24 cellular contexts compared by ENCODE assay signal in genomic region chr3:14130230-14130629, GRCh38. TPM values are rescaled to one million over a fixed set of nuclear protein-coding genes. Genes with fewer than 3 reads are reported as not detected.
A peak's percentile ranks its signal among the peaks of the same experiment; 100 is the strongest.
DNase-seq lines count a peak whose midpoint lies in the region; ATAC-seq, FAIRE-seq and TF ChIP-seq lines count a peak whose summit lies in the region.
"Had no signal": no experiment of that assay in that cellular context is flagged by ENCODE, and none has a peak within 500 bp of the region (broad histone marks: within the 10 kb centered on the region; RNA-seq: fewer than 3 reads in every experiment).

No MANE protein-coding gene starts in this region.

- DNase-seq in activated effector memory CD4-positive, alpha-beta T cell treated with anti-CD3 and anti-CD28 coated beads, Interleukin-2, amount 50 U/mL, for 16 hours, result peak; percentile 27
- DNase-seq in activated effector memory CD4-positive, alpha-beta T cell treated with Interleukin-2 at 50 U/mL for 16 hours, result no peak
- DNase-seq in K562 (ENCODE audit: extremely low read depth in 1 of 4, low spot score in 3 of 4) (no peak), memory B cell (ENCODE audit: low spot score in 2 of 2) (no peak), NCI-H2029 treated with DMSO at 0.1 percent for 48 hours (lab: John Stamatoyannopoulos, UW) (no peak), transverse colon (no peak), posterior cingulate gyrus (no peak)
- DNase-seq: BE2C, DMS53, GOT3, NCI-H1092, NCI-H1436 treated with DMSO at 0.1 percent for 48 hours, NCI-H1930, NCI-H226, NCI-H510A treated with DMSO at 0.1 percent for 48 hours, NCI-H748 treated with DMSO at 0.1 percent for 48 hours, PC-9, RPMI8226, SHP77 treated with DMSO at 0.1 percent for 48 hours had no signal

- H3K9me3 Mint-ChIP-seq in memory B cell, result no peaks in the 10 kb centered on the region

- BruUV-seq in K562 (replicated peaks; lab: Mats Ljungman, UMichigan), result no TSS peak

- 97% methylated on average over 4 of the region's 4 CpGs for WGBS in K562 (ENCODE audit: insufficient coverage, low coverage, missing lambda C conversion rate)
- WGBS in transverse colon (ENCODE audit: low coverage in 1 of 2), 2 donors, result 95% methylated on average over 4 of the region's 4 CpGs; no CpG with 5 or more reads in 1 of the 2 donors

- H3K9me3 ChIP-seq in HEK293 (ENCODE audit: control insufficient read depth, insufficient read depth, low read depth, low read length), result no peaks in the 10 kb centered on the region
- no peaks in the 10 kb centered on the region for H3K9me3 ChIP-seq in K562 (replicated peaks; ENCODE audit: control insufficient read depth, insufficient read depth, low read depth, low read length)
- H3K9me3 ChIP-seq in transverse colon, result no peaks in the 10 kb centered on the region
- H3K9me3 ChIP-seq: A549, BE2C had no signal

- H3K4me3 ChIP-seq in HEK293 (ENCODE audit: low read depth, low read length), result no peak overlapping the region
- no peak overlapping the region for H3K4me3 ChIP-seq in K562
- no peak overlapping the region for H3K4me3 ChIP-seq in transverse colon
- H3K4me3 ChIP-seq: A549, PC-9 had no signal

- no peak for TF ChIP-seq POLR2A in K562 (conservative IDR thresholded peaks at IDR 0.05)
- no peak for TF ChIP-seq POLR2A in transverse colon (IDR thresholded peaks at IDR 0.05)

- peaks cover 4% of the 10 kb centered on the region; the same call in 1 of the 2 replicates for H3K4me1 ChIP-seq in HEK293 (ENCODE audit: control insufficient read depth, insufficient read depth, low read length)
- H3K4me1 ChIP-seq in K562 (replicated peaks in 1 of 2; ENCODE audit: control insufficient read depth in 2 of 2, insufficient read depth in 2 of 2, low read length in 2 of 2), result peaks cover 13 to 17% of the 10 kb centered on the region in 2 experiments
- peaks cover 11 to 31% (median 25%) of the 10 kb centered on the region in 4 donors for H3K4me1 ChIP-seq in transverse colon
- H3K4me1 ChIP-seq: BE2C had no signal

- peaks cover 38% of the 10 kb centered on the region for H3K79me2 ChIP-seq in K562 (ENCODE audit: control insufficient read depth, insufficient read depth, low read length)

- no peak overlapping the region for H3K4me2 ChIP-seq in K562 (ENCODE audit: insufficient read depth, low read length)
- H3K4me2 ChIP-seq: A549, PC-9 had no signal

- in situ Hi-C loops in K562 (cut with MboI) (no loop called here), transverse colon (cut with MboI; ENCODE audit: low pct_ligation_motif_present in 1 of 4, low pct_unique_long_range_greater_than_20kb in 1 of 4, low sequenced_read_pairs in 3 of 4) (no loop called here)

- ATAC-seq in K562 (no peak), memory B cell (ENCODE audit: low read depth) (no peak)
- ATAC-seq: A549, HCT116 had no signal

- no peaks in the 10 kb centered on the region for H3K27me3 ChIP-seq in K562 (ENCODE audit: control insufficient read depth in 2 of 2, insufficient read depth in 2 of 2, low read length in 2 of 2)
- no peaks in the 10 kb centered on the region for H3K27me3 ChIP-seq in transverse colon
- H3K27me3 ChIP-seq: BE2C had no signal

- no peak for TF ChIP-seq EP300 in K562 (IDR thresholded peaks at IDR 0.05; ENCODE audit: low read length)
- no peak for TF ChIP-seq EP300 in transverse colon (IDR thresholded peaks at IDR 0.05; ENCODE audit: low read depth)

- POLR2A ChIA-PET in HEK293 (lab: Yijun Ruan, JAX), result no interaction called here
- POLR2A ChIA-PET in K562 (lab: Yijun Ruan, JAX), result interaction anchor here (1.0 to 2.1 kb wide), 2 partner anchors 10 to 15 kb away, joined by 3 to 6 read pairs; no protein-coding TSS in a partner anchor

- H3K36me3 Mint-ChIP-seq in memory B cell, result peaks cover 38% of the 10 kb centered on the region

- TF ChIP-seq CTCF in HEK293 (tag by site-specific recombination; IDR thresholded peaks at IDR 0.05) (no peak), K562 (IDR thresholded peaks at IDR 0.05 in 2 of 3, conservative IDR thresholded peaks at IDR 0.05 in 1 of 3; ENCODE audit: insufficient read depth in 2 of 3, low read depth in 1 of 3, low read length in 3 of 3) (no peak), transverse colon (IDR thresholded peaks at IDR 0.05) (no peak)

- peaks cover 30% of the 10 kb centered on the region for H3K4me1 Mint-ChIP-seq in memory B cell

- H3K36me3 ChIP-seq in HEK293 (ENCODE audit: control insufficient read depth in 2 of 2, insufficient read depth in 1 of 2, low read length in 2 of 2), result peaks cover 26 to 87% of the 10 kb centered on the region in 2 experiments
- H3K36me3 ChIP-seq in K562 (ENCODE audit: control insufficient read depth, insufficient read depth, low read length), result peaks cover 87% of the 10 kb centered on the region
- H3K36me3 ChIP-seq in transverse colon, result peaks cover 0 to 59% (median 18%) of the 10 kb centered on the region in 4 donors

- H3K27ac ChIP-seq in HEK293 (ENCODE audit: extremely low read depth, low read depth, low read length) (no peak overlapping the region), K562 (ENCODE audit: extremely low read depth, low read depth, low read length) (no peak overlapping the region), transverse colon (no peak overlapping the region)
- H3K27ac ChIP-seq: A549, PC-9 had no signal

- peaks cover 5% of the 10 kb centered on the region for H3K9me1 ChIP-seq in K562 (ENCODE audit: control insufficient read depth, insufficient read depth, low read length)

- peak overlapping the region; percentile 15 for H3K27ac Mint-ChIP-seq in memory B cell

- no peak for TF ChIP-seq RAD21 in K562 (CRISPR knock-in tag; conservative IDR thresholded peaks at IDR 0.05 in 1 of 2, IDR thresholded peaks at IDR 0.05 in 1 of 2)

- CTCF ChIA-PET in HEK293 (lab: Yijun Ruan, JAX), result no interaction called here
- CTCF ChIA-PET in K562 (lab: Yijun Ruan, JAX; ENCODE audit: low intra/inter-chr PET ratio), result no interaction called here

- peaks cover 10% of the 10 kb centered on the region for H4K20me1 ChIP-seq in K562 (replicated peaks; ENCODE audit: control insufficient read depth, insufficient read depth, low read length)

- H3K9ac ChIP-seq in K562 (ENCODE audit: insufficient read depth in 1 of 2, low read depth in 2 of 2, low read length in 2 of 2), result no peak overlapping the region

- H2AFZ ChIP-seq in K562 (ENCODE audit: low read depth, low read length), result no peak overlapping the region
- H2AFZ ChIP-seq: PC-9 had no signal

- intact Hi-C loops in K562 (cut with micrococcal nuclease), result no loop called here
- intact Hi-C loops in transverse colon (cut with DNase I; ENCODE audit: low total_unique reads), result no loop called here
- intact Hi-C loops in posterior cingulate gyrus (cut with DNase I), result no loop called here

- H3K4me3 Mint-ChIP-seq in memory B cell, result no peak overlapping the region

- no peak for FAIRE-seq in K562 (lab: Jason Lieb, UNC)
- FAIRE-seq: A549, D721Med, GM19239 had no signal

- no peaks in the 10 kb centered on the region for H3K27me3 Mint-ChIP-seq in memory B cell

RNA-seq across cellular contexts. Expression of gene TMEM43, which starts 5.4 kb away (rescaled TPM):
- total RNA-seq in K562 (2011; cell fraction: chromatin; rRNA removed; ENCODE audit: low replicate concordance), result 45.4 and 56.1 TPM in 2 replicates
- 65.7 and 72.4 TPM in 2 replicates for total RNA-seq in K562 (2011; cell fraction: nucleolus; rRNA removed)
- total RNA-seq in K562 (2011; cell fraction: nucleoplasm; rRNA removed), result 57.3 and 58.4 TPM in 2 replicates
- 35.0 and 49.2 TPM in 2 replicates for total RNA-seq in K562 (2014; rRNA removed)
- 32.9 and 35.7 TPM in 2 replicates for total RNA-seq in K562 (2014; rRNA removed; fragmentation: Illumina TruSeq; extraction: Trizol)
- total RNA-seq in K562 (2015; rRNA removed; fragmentation: Illumina TruSeq; extraction: Trizol), result 41.1 and 42.9 TPM in 2 replicates
- 38.9 and 39.7 TPM in 2 replicates for total RNA-seq in K562 (2021)
- 41.9 and 50.8 TPM in 2 replicates for polyA plus RNA-seq in K562 (2011; rRNA removed)
- 46.0 and 54.1 TPM in 2 replicates for polyA plus RNA-seq in K562 (2011; cell fraction: cytosol; rRNA removed)
- 73.1 and 80.6 TPM in 2 replicates for polyA plus RNA-seq in K562 (2011; cell fraction: nucleus; rRNA removed)
- polyA plus RNA-seq in K562 (2012), result 32.9 and 33.9 TPM in 2 replicates
- 41.5 and 46.1 TPM in 2 replicates for polyA plus RNA-seq in K562 (2014; fragmentation: Illumina TruSeq; extraction: Trizol)
- polyA plus RNA-seq in K562 (2014; fragmentation: Nextera tagmentation; extraction: Ambion mirVana), result 10 to 100 TPM; 16.7 to 29.4 TPM
- polyA plus RNA-seq in K562 (2014; rRNA removed), result 32.7 and 37.5 TPM in 2 replicates
- polyA minus RNA-seq in K562 (2011; rRNA and poly(A)+ RNA removed), result 32.4 and 38.1 TPM in 2 replicates
- 21.2 TPM in 2 replicates for polyA minus RNA-seq in K562 (2011; cell fraction: cytosol; rRNA and poly(A)+ RNA removed)
- 17.1 and 22.2 TPM in 2 replicates for polyA minus RNA-seq in K562 (2011; cell fraction: nucleus; rRNA and poly(A)+ RNA removed)
- total RNA-seq in transverse colon, result 100 to 1,000 TPM in 1 of 4 donors, 10 to 100 TPM in 3; 30.8 to 128 (median 48.5) TPM

RNA-seq across cellular contexts. Expression of gene CHCHD4, which starts 5.6 kb away (rescaled TPM):
- total RNA-seq in K562 (2011; cell fraction: chromatin; rRNA removed; ENCODE audit: low replicate concordance), result 8.4 and 13.9 TPM in 2 replicates
- total RNA-seq in K562 (2011; cell fraction: nucleolus; rRNA removed), result 7.5 and 9.3 TPM in 2 replicates
- total RNA-seq in K562 (2011; cell fraction: nucleoplasm; rRNA removed), result 11.0 and 15.7 TPM in 2 replicates
- 70.9 and 77.2 TPM in 2 replicates for total RNA-seq in K562 (2014; rRNA removed)
- 70.9 and 79.2 TPM in 2 replicates for total RNA-seq in K562 (2014; rRNA removed; fragmentation: Illumina TruSeq; extraction: Trizol)
- total RNA-seq in K562 (2015; rRNA removed; fragmentation: Illumina TruSeq; extraction: Trizol), result 56.5 and 61.2 TPM in 2 replicates
- total RNA-seq in K562 (2021), result 53.5 and 55.4 TPM in 2 replicates
- polyA plus RNA-seq in K562 (2011; rRNA removed), result 46.2 and 68.4 TPM in 2 replicates
- 27.7 and 40.4 TPM in 2 replicates for polyA plus RNA-seq in K562 (2011; cell fraction: cytosol; rRNA removed)
- 15.4 and 19.6 TPM in 2 replicates for polyA plus RNA-seq in K562 (2011; cell fraction: nucleus; rRNA removed)
- 32.4 and 47.1 TPM in 2 replicates for polyA plus RNA-seq in K562 (2012)
- polyA plus RNA-seq in K562 (2014; fragmentation: Illumina TruSeq; extraction: Trizol), result 89.0 and 105 TPM in 2 replicates
- 100 to 1,000 TPM; 152 to 225 TPM for polyA plus RNA-seq in K562 (2014; fragmentation: Nextera tagmentation; extraction: Ambion mirVana)
- polyA plus RNA-seq in K562 (2014; rRNA removed), result 81.3 and 81.7 TPM in 2 replicates
- polyA minus RNA-seq in K562 (2011; rRNA and poly(A)+ RNA removed), result 48.2 and 54.4 TPM in 2 replicates
- polyA minus RNA-seq in K562 (2011; cell fraction: cytosol; rRNA and poly(A)+ RNA removed), result 19.5 and 24.8 TPM in 2 replicates
- polyA minus RNA-seq in K562 (2011; cell fraction: nucleus; rRNA and poly(A)+ RNA removed), result 6.1 and 12.2 TPM in 2 replicates
- total RNA-seq in transverse colon, result 10 to 100 TPM in 2 of 4 donors, 1 to 10 TPM in 1, under 1 TPM in 1; 0.80 to 22.1 (median 13.5) TPM

RNA-seq across cellular contexts. Expression of gene XPC, which starts 48.2 kb away (rescaled TPM):
- 61.0 and 92.1 TPM in 2 replicates for total RNA-seq in K562 (2011; cell fraction: chromatin; rRNA removed; ENCODE audit: low replicate concordance)
- total RNA-seq in K562 (2011; cell fraction: nucleolus; rRNA removed), result 32.5 and 33.7 TPM in 2 replicates
- total RNA-seq in K562 (2011; cell fraction: nucleoplasm; rRNA removed), result 45.0 and 59.2 TPM in 2 replicates
- 51.8 and 54.1 TPM in 2 replicates for total RNA-seq in K562 (2014; rRNA removed)
- total RNA-seq in K562 (2014; rRNA removed; fragmentation: Illumina TruSeq; extraction: Trizol), result 41.2 and 49.8 TPM in 2 replicates
- 41.3 and 44.2 TPM in 2 replicates for total RNA-seq in K562 (2015; rRNA removed; fragmentation: Illumina TruSeq; extraction: Trizol)
- total RNA-seq in K562 (2021), result 44.5 and 54.0 TPM in 2 replicates
- 25.1 and 25.5 TPM in 2 replicates for polyA plus RNA-seq in K562 (2011; rRNA removed)
- polyA plus RNA-seq in K562 (2011; cell fraction: cytosol; rRNA removed), result 11.7 and 15.8 TPM in 2 replicates
- 76.2 and 81.9 TPM in 2 replicates for polyA plus RNA-seq in K562 (2011; cell fraction: nucleus; rRNA removed)
- 41.7 and 44.5 TPM in 2 replicates for polyA plus RNA-seq in K562 (2012)
- 54.4 and 54.7 TPM in 2 replicates for polyA plus RNA-seq in K562 (2014; fragmentation: Illumina TruSeq; extraction: Trizol)
- 1 to 10 TPM; 3.8 to 4.1 TPM for polyA plus RNA-seq in K562 (2014; fragmentation: Nextera tagmentation; extraction: Ambion mirVana)
- 33.8 and 42.4 TPM in 2 replicates for polyA plus RNA-seq in K562 (2014; rRNA removed)
- polyA minus RNA-seq in K562 (2011; rRNA and poly(A)+ RNA removed), result 30.9 and 32.3 TPM in 2 replicates
- polyA minus RNA-seq in K562 (2011; cell fraction: cytosol; rRNA and poly(A)+ RNA removed), result 24.0 and 24.8 TPM in 2 replicates
- 34.9 and 53.4 TPM in 2 replicates for polyA minus RNA-seq in K562 (2011; cell fraction: nucleus; rRNA and poly(A)+ RNA removed)
- 100 to 1,000 TPM in 1 of 4 donors, 10 to 100 TPM in 3; 30.7 to 287 (median 46.6) TPM for total RNA-seq in transverse colon

RNA-seq across cellular contexts. Expression of gene LSM3, which starts 48.4 kb away (rescaled TPM):
- total RNA-seq in K562 (2011; cell fraction: chromatin; rRNA removed; ENCODE audit: low replicate concordance), result 11.3 and 17.2 TPM in 2 replicates
- total RNA-seq in K562 (2011; cell fraction: nucleolus; rRNA removed), result 7.4 and 9.3 TPM in 2 replicates
- total RNA-seq in K562 (2011; cell fraction: nucleoplasm; rRNA removed), result 14.2 and 25.6 TPM in 2 replicates
- total RNA-seq in K562 (2014; rRNA removed), result 32.6 and 33.8 TPM in 2 replicates
- 64.7 and 73.9 TPM in 2 replicates for total RNA-seq in K562 (2014; rRNA removed; fragmentation: Illumina TruSeq; extraction: Trizol)
- 54.4 and 61.2 TPM in 2 replicates for total RNA-seq in K562 (2015; rRNA removed; fragmentation: Illumina TruSeq; extraction: Trizol)
- total RNA-seq in K562 (2021), result 38.5 and 46.4 TPM in 2 replicates
- polyA plus RNA-seq in K562 (2011; rRNA removed), result 34.0 and 48.7 TPM in 2 replicates
- polyA plus RNA-seq in K562 (2011; cell fraction: cytosol; rRNA removed), result 3.6 and 12.9 TPM in 2 replicates
- 3.1 and 6.0 TPM in 2 replicates for polyA plus RNA-seq in K562 (2011; cell fraction: nucleus; rRNA removed)
- 31.9 and 61.8 TPM in 2 replicates for polyA plus RNA-seq in K562 (2012)
- polyA plus RNA-seq in K562 (2014; fragmentation: Illumina TruSeq; extraction: Trizol), result 48.6 and 55.2 TPM in 2 replicates
- polyA plus RNA-seq in K562 (2014; fragmentation: Nextera tagmentation; extraction: Ambion mirVana), result 100 to 1,000 TPM; 180 to 203 TPM
- polyA plus RNA-seq in K562 (2014; rRNA removed), result 61.6 and 75.1 TPM in 2 replicates
- polyA minus RNA-seq in K562 (2011; rRNA and poly(A)+ RNA removed), result 14.8 and 16.0 TPM in 2 replicates
- polyA minus RNA-seq in K562 (2011; cell fraction: cytosol; rRNA and poly(A)+ RNA removed), result 4.3 and 6.0 TPM in 2 replicates
- 5.5 and 7.6 TPM in 2 replicates for polyA minus RNA-seq in K562 (2011; cell fraction: nucleus; rRNA and poly(A)+ RNA removed)
- total RNA-seq in transverse colon, result 1 to 10 TPM; 5.6 to 9.6 (median 8.0) TPM
